15 cellular contexts compared by ENCODE assay signal in genomic region chr15:45168286-45168685, GRCh38. TPM values are rescaled to one million over a fixed set of nuclear protein-coding genes. Genes with fewer than 3 reads are reported as not detected.
DNase-seq lines count a peak whose midpoint lies in the region; ATAC-seq and TF ChIP-seq lines count a peak whose summit lies in the region.
"Had no signal": no experiment of that assay in that cellular context is flagged by ENCODE, and none has a peak within 500 bp of the region (broad histone marks: within the 10 kb centered on the region; RNA-seq: fewer than 3 reads in every experiment).

No MANE protein-coding gene starts in this region.

- DNase-seq in right atrium auricular region (ENCODE audit: low spot score) (no peak), Right ventricle myocardium inferior (ENCODE audit: missing footprints) (no peak), mesendoderm (no peak), upper lobe of left lung (peak in 1 of 2 donors; percentile 63), NCI-H1436 (lab: John Stamatoyannopoulos, UW) (no peak)
- DNase-seq in stimulated activated CD4-positive, alpha-beta T cell treated with anti-CD3 and anti-CD28 coated beads, Interleukin-12 subunit alpha, Interleukin-12 subunit beta, amount 100 ng/mL, for 4 hours, result no peak
- DNase-seq: ACHN; activated naive CD4-positive, alpha-beta T cell treated with anti-CD3 and anti-CD28 coated beads, Interleukin-2, amount 10 ng/mL, durations not matched to agents 7 days and 5 days; DMS79 treated with DMSO at 0.1 percent for 48 hours; KG1; stimulated activated CD4-positive, alpha-beta T cell treated with anti-CD3 and anti-CD28 coated beads, Interleukin-2, amount 100 ng/mL, for 48 hours; stimulated activated naive CD8-positive, alpha-beta T cell treated with anti-CD3 and anti-CD28 coated beads, Interleukin-15, amount 100 ng/mL, for 72 hours; T-helper 17 cell had no signal

- no peaks in the 10 kb centered on the region for H3K79me2 ChIP-seq in mesendoderm (ENCODE audit: control insufficient read depth, insufficient read depth, low read length)

- no peak for TF ChIP-seq POLR2A in upper lobe of left lung (IDR thresholded peaks at IDR 0.05)

- no peak overlapping the region for H3K9ac ChIP-seq in mesendoderm (ENCODE audit: low read length)

- H2BK5ac ChIP-seq in mesendoderm (ENCODE audit: low read length), result no peak overlapping the region

- H2BK120ac ChIP-seq in mesendoderm (ENCODE audit: low read depth, low read length), result no peak overlapping the region

- TF ChIP-seq CTCF in right atrium auricular region (IDR thresholded peaks at IDR 0.05), result no peak
- no peak for TF ChIP-seq CTCF in upper lobe of left lung (IDR thresholded peaks at IDR 0.05)

- no peak for ATAC-seq in Right ventricle myocardium inferior
- ATAC-seq in upper lobe of left lung (ENCODE audit: low FRiP score in 2 of 2), result no peak
- ATAC-seq: stimulated activated naive CD8-positive, alpha-beta T cell treated with anti-CD3 and anti-CD28 coated beads, Interleukin-15, amount 100 ng/mL, for 72 hours; T-helper 17 cell had no signal

- intact Hi-C loops in Right ventricle myocardium inferior (cut with DNase I), result loop anchor here (10.0 kb wide), 1 partner anchor 287 kb away; no protein-coding TSS in a partner anchor

- H3K79me1 ChIP-seq in mesendoderm (ENCODE audit: low read length), result no peaks in the 10 kb centered on the region

- H3K4me2 ChIP-seq in mesendoderm (ENCODE audit: low read length), result no peak overlapping the region

- H2BK15ac ChIP-seq in mesendoderm (replicated peaks; ENCODE audit: low read depth), result no peak overlapping the region

- H4K5ac ChIP-seq in mesendoderm (ENCODE audit: low read length), result no peak overlapping the region

- no peak overlapping the region for H3K18ac ChIP-seq in mesendoderm (ENCODE audit: low read length)

- peaks cover 0 to 12% of the 10 kb centered on the region in 2 donors for H3K4me1 ChIP-seq in right atrium auricular region
- peaks cover 6% of the 10 kb centered on the region for H3K4me1 ChIP-seq in mesendoderm (ENCODE audit: control insufficient read depth, low read depth, low read length)
- peaks cover 19 to 48% (median 26%) of the 10 kb centered on the region in 4 donors for H3K4me1 ChIP-seq in upper lobe of left lung

- no peak overlapping the region for H2AK5ac ChIP-seq in mesendoderm (ENCODE audit: low read length)

- H3K36me3 ChIP-seq in right atrium auricular region, result no peaks in the 10 kb centered on the region
- H3K36me3 ChIP-seq in mesendoderm (ENCODE audit: control insufficient read depth, insufficient read depth, low read length), result no peaks in the 10 kb centered on the region
- peaks cover 0 to 1% (median 0%) of the 10 kb centered on the region in 4 donors for H3K36me3 ChIP-seq in upper lobe of left lung

- H3K4ac ChIP-seq in mesendoderm (ENCODE audit: low read depth, low read length), result no peak overlapping the region

- H3K23ac ChIP-seq in mesendoderm (ENCODE audit: low read length), result no peak overlapping the region

- no peak overlapping the region for H4K8ac ChIP-seq in mesendoderm (ENCODE audit: low read depth, low read length)

- TF ChIP-seq EP300 in upper lobe of left lung (IDR thresholded peaks at IDR 0.05), result no peak

- H3K27me3 ChIP-seq in right atrium auricular region, result no peaks in the 10 kb centered on the region
- no peaks in the 10 kb centered on the region for H3K27me3 ChIP-seq in mesendoderm (ENCODE audit: insufficient read depth, low read length, poor library complexity)
- no peaks in the 10 kb centered on the region for H3K27me3 ChIP-seq in upper lobe of left lung

- H3K4me3 ChIP-seq in right atrium auricular region, result no peak overlapping the region
- no peak overlapping the region for H3K4me3 ChIP-seq in mesendoderm (ENCODE audit: low read length)
- H3K4me3 ChIP-seq in upper lobe of left lung, result no peak overlapping the region

- H3K27ac ChIP-seq in right atrium auricular region (peak overlapping the region; percentile 95), mesendoderm (ENCODE audit: low read depth, low read length) (no peak overlapping the region), upper lobe of left lung (peak overlapping the region; percentile 95 to 97 (median 95))

- H3K56ac ChIP-seq in mesendoderm (ENCODE audit: low read length), result peak overlapping the region; percentile 7

- no CpG with 5 or more reads among the region's 4 CpGs for WGBS in mesendoderm (ENCODE audit: extremely low coverage, insufficient coverage, low lambda C conversion rate)
- WGBS in upper lobe of left lung, 2 donors, result 95 to 98% methylated on average over 3 to 4 of the region's 4 CpGs

- H3K9me3 ChIP-seq in right atrium auricular region (no peaks in the 10 kb centered on the region), upper lobe of left lung (no peaks in the 10 kb centered on the region)

RNA-seq across cellular contexts. Expression of gene SHF, which starts 19.5 kb away (rescaled TPM):
- total RNA-seq in right atrium auricular region (10 to 100 TPM in 1 of 2 donors, 1 to 10 TPM in 1; 4.7 to 12.0 TPM), Right ventricle myocardium inferior (3.9 TPM), upper lobe of left lung (1 to 10 TPM; 1.4 to 8.0 (median 5.1) TPM)
- 19.6 TPM for polyA plus RNA-seq in mesendoderm (2013, experiment 1 of 2)
- 20.2 TPM for polyA plus RNA-seq in mesendoderm (2013, experiment 2 of 2)

RNA-seq across cellular contexts. Expression of gene DUOX1, which starts 38.5 kb away (rescaled TPM):
- total RNA-seq in right atrium auricular region (1 to 10 TPM; 1.1 to 3.6 TPM), Right ventricle myocardium inferior (1.0 TPM), upper lobe of left lung (1,000 to 10,000 TPM in 1 of 6 donors, 100 to 1,000 TPM in 5; 215 to 1,314 (median 495) TPM)
- 0.18 TPM for polyA plus RNA-seq in mesendoderm (2013, experiment 1 of 2)
- polyA plus RNA-seq in mesendoderm (2013, experiment 2 of 2), result 0.08 TPM

RNA-seq across cellular contexts. Expression of gene DUOXA1, which starts 38.6 kb away (rescaled TPM):
- 1 to 10 TPM in 1 of 2 donors, under 1 TPM in 1; 0.41 to 2.7 TPM for total RNA-seq in right atrium auricular region
- total RNA-seq in Right ventricle myocardium inferior, result 0.68 TPM
- polyA plus RNA-seq in mesendoderm (2013, experiment 1 of 2), result 0.14 TPM
- 0.04 TPM for polyA plus RNA-seq in mesendoderm (2013, experiment 2 of 2)
- total RNA-seq in upper lobe of left lung, result 100 to 1,000 TPM in 5 of 6 donors, 10 to 100 TPM in 1; 84.2 to 530 (median 181) TPM

RNA-seq across cellular contexts. Expression of gene DUOXA2, which starts 54.2 kb away (rescaled TPM):
- total RNA-seq in right atrium auricular region, result not detected
- not detected for total RNA-seq in Right ventricle myocardium inferior
- polyA plus RNA-seq in mesendoderm (2013, experiment 1 of 2), result not detected
- not detected for polyA plus RNA-seq in mesendoderm (2013, experiment 2 of 2)
- total RNA-seq in upper lobe of left lung, result under 1 TPM in 1 of 6 donors, not detected in 5; 0.13 TPM
- total RNA-seq: omental fat pad, T-helper 17 cell had no signal
- polyA plus RNA-seq: keratinocyte had no signal

RNA-seq across cellular contexts. Expression of gene DUOX2, which starts 54.3 kb away (rescaled TPM):
- under 1 TPM; 0.08 to 0.11 TPM for total RNA-seq in right atrium auricular region
- 0.08 TPM for total RNA-seq in Right ventricle myocardium inferior
- polyA plus RNA-seq in mesendoderm (2013, experiment 1 of 2), result 0.01 TPM
- under 0.01 TPM for polyA plus RNA-seq in mesendoderm (2013, experiment 2 of 2)
- total RNA-seq in upper lobe of left lung, result 10 to 100 TPM in 1 of 6 donors, 1 to 10 TPM in 5; 2.7 to 27.2 (median 6.7) TPM

Comparison
In these comparisons a context has a peak if more than half of its experiments do, and no peak if none do; other contexts are left out.
1. RNA of gene DUOX1, which starts 38.5 kb away (total RNA-seq): 215 to 1,314 TPM in upper lobe of left lung; 1.1 to 3.6 TPM in right atrium auricular region and 1.0 TPM in Right ventricle myocardium inferior (single experiment); every median in the first group is over 10 times any median in the second.
2. RNA of gene DUOXA1, which starts 38.6 kb away (total RNA-seq): 84.2 to 530 TPM in upper lobe of left lung; 0.41 to 2.7 TPM in right atrium auricular region and 0.68 TPM in Right ventricle myocardium inferior (single experiment); every median in the first group is over 10 times any median in the second.